In the genomic region with DNA sequence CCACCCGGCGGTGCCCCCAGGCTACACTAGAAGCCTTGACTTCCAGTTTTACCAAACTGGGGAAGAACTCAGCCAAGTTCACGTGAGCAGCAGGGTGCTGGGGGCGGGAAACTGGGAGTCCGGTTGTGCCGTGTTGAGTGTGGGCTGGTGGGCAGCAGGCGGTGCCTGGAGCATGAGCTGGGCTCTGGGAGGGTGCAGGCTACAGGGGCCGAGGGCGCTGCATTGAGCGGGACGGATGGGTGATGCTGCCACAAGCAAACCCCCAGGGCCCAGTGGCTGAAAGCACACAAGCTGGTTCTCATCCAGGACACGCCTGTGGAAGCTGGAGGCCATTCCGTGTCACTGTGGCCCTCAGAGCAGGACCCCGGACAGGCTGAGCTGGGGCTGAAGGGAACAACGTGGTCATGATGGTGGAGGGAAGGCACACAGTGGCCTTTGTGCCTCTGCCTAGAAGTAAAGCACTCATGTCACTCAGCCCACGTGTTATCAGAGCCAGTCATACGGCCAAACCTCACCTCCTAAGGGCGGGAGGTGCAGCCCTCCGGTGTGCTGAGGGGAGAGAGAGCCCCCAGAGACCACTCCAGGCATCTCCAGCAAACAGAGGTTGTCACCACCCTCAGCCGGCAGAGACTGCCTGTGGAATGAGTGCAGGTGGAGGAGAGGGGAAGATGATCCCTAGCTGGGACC, we compare ENCODE assay signal across 1 cellular context.
TF ChIP-seq lines count a peak whose summit lies in the region.

No MANE protein-coding gene starts in this region.

TF ChIP-seq in HepG2, 621 proteins besides CTCF, POLR2A, EP300 and RAD21:
- TF ChIP-seq ZNF432 (CRISPR knock-in tag; IDR thresholded peaks at IDR 0.05; ENCODE audit: borderline replicate concordance): 0 out of 2 replicates have a peak, but pooled peaks have one; percentile 37
- no peak for TF ChIP-seq ZNF543 (CRISPR knock-in tag; IDR thresholded peaks at IDR 0.05)
- TF ChIP-seq HIVEP1 (CRISPR knock-in tag; IDR thresholded peaks at IDR 0.05): peak; percentile 29; the same call in 1 of the 2 replicates
- TF ChIP-seq, protein P1, sequence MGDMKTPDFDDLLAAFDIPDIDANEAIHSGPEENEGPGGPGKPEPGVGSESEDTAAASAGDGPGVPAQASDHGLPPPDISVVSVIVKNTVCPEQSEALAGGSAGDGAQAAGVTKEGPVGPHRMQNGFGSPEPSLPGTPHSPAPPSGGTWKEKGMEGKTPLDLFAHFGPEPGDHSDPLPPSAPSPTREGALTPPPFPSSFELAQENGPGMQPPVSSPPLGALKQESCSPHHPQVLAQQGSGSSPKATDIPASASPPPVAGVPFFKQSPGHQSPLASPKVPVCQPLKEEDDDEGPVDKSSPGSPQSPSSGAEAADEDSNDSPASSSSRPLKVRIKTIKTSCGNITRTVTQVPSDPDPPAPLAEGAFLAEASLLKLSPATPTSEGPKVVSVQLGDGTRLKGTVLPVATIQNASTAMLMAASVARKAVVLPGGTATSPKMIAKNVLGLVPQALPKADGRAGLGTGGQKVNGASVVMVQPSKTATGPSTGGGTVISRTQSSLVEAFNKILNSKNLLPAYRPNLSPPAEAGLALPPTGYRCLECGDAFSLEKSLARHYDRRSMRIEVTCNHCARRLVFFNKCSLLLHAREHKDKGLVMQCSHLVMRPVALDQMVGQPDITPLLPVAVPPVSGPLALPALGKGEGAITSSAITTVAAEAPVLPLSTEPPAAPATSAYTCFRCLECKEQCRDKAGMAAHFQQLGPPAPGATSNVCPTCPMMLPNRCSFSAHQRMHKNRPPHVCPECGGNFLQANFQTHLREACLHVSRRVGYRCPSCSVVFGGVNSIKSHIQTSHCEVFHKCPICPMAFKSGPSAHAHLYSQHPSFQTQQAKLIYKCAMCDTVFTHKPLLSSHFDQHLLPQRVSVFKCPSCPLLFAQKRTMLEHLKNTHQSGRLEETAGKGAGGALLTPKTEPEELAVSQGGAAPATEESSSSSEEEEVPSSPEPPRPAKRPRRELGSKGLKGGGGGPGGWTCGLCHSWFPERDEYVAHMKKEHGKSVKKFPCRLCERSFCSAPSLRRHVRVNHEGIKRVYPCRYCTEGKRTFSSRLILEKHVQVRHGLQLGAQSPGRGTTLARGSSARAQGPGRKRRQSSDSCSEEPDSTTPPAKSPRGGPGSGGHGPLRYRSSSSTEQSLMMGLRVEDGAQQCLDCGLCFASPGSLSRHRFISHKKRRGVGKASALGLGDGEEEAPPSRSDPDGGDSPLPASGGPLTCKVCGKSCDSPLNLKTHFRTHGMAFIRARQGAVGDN (CRISPR knock-in tag; IDR thresholded peaks at IDR 0.05): 0 out of 2 replicates have a peak, but pooled peaks have one; percentile 18
- TF ChIP-seq ZNF572 (CRISPR knock-in tag; IDR thresholded peaks at IDR 0.05): 0 out of 2 replicates have a peak, but pooled peaks have one; percentile 1
- 0 out of 2 replicates have a peak, but pooled peaks have one; percentile 10 for TF ChIP-seq ZNF768 (CRISPR knock-in tag; IDR thresholded peaks at IDR 0.05)
- 0 out of 3 replicates have a peak, but pooled peaks have one; percentile 16 for TF ChIP-seq MXI1 (IDR thresholded peaks at IDR 0.05; ENCODE audit: borderline replicate concordance, low read depth, low read length)
- TF ChIP-seq ZFP91 (CRISPR knock-in tag; IDR thresholded peaks at IDR 0.05; ENCODE audit: borderline replicate concordance): peak; percentile 21; the same call in 1 of the 2 replicates
- TF ChIP-seq HNRNPL (IDR thresholded peaks at IDR 0.05; ENCODE audit: low read depth, low read length): 0 out of 2 replicates have a peak, but pooled peaks have one; percentile 14
- peak; percentile 28; the same call in 1 of the 2 replicates for TF ChIP-seq MNT (IDR thresholded peaks at IDR 0.05)
- TF ChIP-seq ZSCAN31 (CRISPR knock-in tag; IDR thresholded peaks at IDR 0.05; ENCODE audit: low read depth): no peak
- 0 out of 2 replicates have a peak, but pooled peaks have one; percentile 15 for TF ChIP-seq SP2 (CRISPR knock-in tag; IDR thresholded peaks at IDR 0.05)
- TF ChIP-seq MAFK (conservative IDR thresholded peaks at IDR 0.05 in 1 of 2, IDR thresholded peaks at IDR 0.05 in 1 of 2; ENCODE audit: low read length in 2 of 2): no peak
- 0 out of 2 replicates have a peak, but pooled peaks have one; percentile 19 for TF ChIP-seq TBX2 (CRISPR knock-in tag; IDR thresholded peaks at IDR 0.05; ENCODE audit: borderline replicate concordance)
